ENCODE assay signal across 26 cellular contexts in the genomic region with DNA sequence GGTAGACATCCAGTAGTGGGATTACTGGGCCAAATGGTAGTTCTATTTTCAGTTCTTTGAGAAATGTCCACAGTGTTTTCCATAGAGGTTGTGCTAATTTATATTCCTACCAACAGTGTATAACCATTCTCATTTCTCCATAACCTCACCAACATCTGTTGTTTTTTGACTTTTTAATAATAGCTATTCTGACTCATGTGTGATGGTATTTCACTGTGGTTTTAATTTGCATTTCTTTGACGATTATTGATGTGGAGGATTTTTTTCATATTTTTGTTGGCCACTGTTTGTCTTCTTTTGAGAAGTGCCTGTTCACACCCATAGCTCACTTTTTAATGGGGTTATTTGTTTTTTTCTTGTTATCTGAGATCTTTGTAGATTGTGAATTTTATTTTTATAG.
DNase-seq lines count a peak whose midpoint lies in the region; ATAC-seq and TF ChIP-seq lines count a peak whose summit lies in the region.
"Had no signal": no experiment of that assay in that cellular context is flagged by ENCODE, and none has a peak within 500 bp of the region (broad histone marks: within the 10 kb centered on the region; RNA-seq: fewer than 3 reads in every experiment).

No MANE protein-coding gene starts in this region.

- no TSS peak for BruUV-seq in MCF 10A (replicated peaks; lab: Mats Ljungman, UMichigan)

- H3K27me3 Mint-ChIP-seq in MCF 10A (ENCODE audit: insufficient read depth, unreplicated experiment), result no peaks in the 10 kb centered on the region
- H3K27me3 Mint-ChIP-seq: stimulated activated memory B cell treated with anti-CD40 and anti-IgM and Interleukin-4, amounts not matched to agents 10 μg/mL and 1 μg/mL and 100 μg/mL, for 72 hours had no signal

- 38 to 43% methylated on average over 1 of the region's 1 CpG for WGBS in lower leg skin, 2 donors
- WGBS in smooth muscle cell (ENCODE audit: low lambda C conversion rate), result 88% methylated on average over 1 of the region's 1 CpG

- peaks cover 0 to 6% of the 10 kb centered on the region in 2 donors for H3K9me3 ChIP-seq in breast epithelium
- no peaks in the 10 kb centered on the region for H3K9me3 ChIP-seq in smooth muscle cell (replicated peaks; ENCODE audit: low read depth)
- H3K9me3 ChIP-seq: body of pancreas had no signal

- intact Hi-C loops in MCF 10A (cut with micrococcal nuclease) (no loop called here), breast epithelium (cut with DNase I; ENCODE audit: low total_unique reads) (no loop called here), lower leg skin (cut with DNase I; ENCODE audit: low total_unique reads) (no loop called here)

- H3K9me3 Mint-ChIP-seq in MCF 10A (ENCODE audit: unreplicated experiment), result peaks cover 19% of the 10 kb centered on the region
- H3K9me3 Mint-ChIP-seq: activated CD4-positive, alpha-beta T cell treated with anti-CD3 and anti-CD28 coated beads, Interleukin-2, amount 10 ng/mL, durations not matched to agents 7 days and 5 days; T-helper 2 cell treated with Interferon-gamma antibody and Interleukin-4, amounts not matched to agents 5 μg/mL and 100 μg/mL, for 36 hours had no signal

- H3K4me2 ChIP-seq in smooth muscle cell, result no peak overlapping the region
- H3K4me2 ChIP-seq: SK-N-SH had no signal

- POLR2A ChIA-PET in MCF 10A (lab: Yijun Ruan, JAX), result no interaction called here

- no peaks in the 10 kb centered on the region for H3K79me2 ChIP-seq in smooth muscle cell (ENCODE audit: low read depth)

- no peak overlapping the region for H2AFZ ChIP-seq in smooth muscle cell (ENCODE audit: low read depth)

- TF ChIP-seq CTCF in MCF 10A (IDR thresholded peaks at IDR 0.05; ENCODE audit: unreplicated experiment) (no peak), breast epithelium (IDR thresholded peaks at IDR 0.05) (no peak), fibroblast of villous mesenchyme (IDR thresholded peaks at IDR 0.05; ENCODE audit: insufficient read depth, low read depth, low read length) (no peak), omental fat pad (IDR thresholded peaks at IDR 0.05) (no peak), lower leg skin (IDR thresholded peaks at IDR 0.05) (no peak), smooth muscle cell (IDR thresholded peaks at IDR 0.05; ENCODE audit: borderline replicate concordance, insufficient read depth, poor library complexity, severe bottlenecking) (no peak)

- H3K4me1 Mint-ChIP-seq in MCF 10A (ENCODE audit: insufficient read depth, unreplicated experiment), result no peaks in the 10 kb centered on the region
- H3K4me1 Mint-ChIP-seq: activated CD4-positive, alpha-beta T cell treated with anti-CD3 and anti-CD28 coated beads, Interleukin-2, amount 10 ng/mL, durations not matched to agents 7 days and 5 days; activated T-helper 17 cell treated with anti-CD3 and anti-CD28 coated beads, Interleukin-2, amount 50 U/mL, for 72 hours; stimulated activated memory B cell treated with anti-CD40 and anti-IgM and Interleukin-4, amounts not matched to agents 10 μg/mL and 1 μg/mL and 100 μg/mL, for 72 hours had no signal

- ATAC-seq in GM18873 (IDR thresholded peaks at IDR 0.05; ENCODE audit: low FRiP score, unreplicated experiment) (no peak), omental fat pad (ENCODE audit: low FRiP score) (no peak)
- ATAC-seq: activated T-helper 17 cell treated with anti-CD3 and anti-CD28 coated beads, Interleukin-2, amount 50 U/mL, for 72 hours; body of pancreas; left lung; stimulated activated memory B cell treated with anti-CD40 and anti-IgM and Interleukin-4, amounts not matched to agents 10 μg/mL and 1 μg/mL and 100 μg/mL, for 72 hours had no signal

- no peaks in the 10 kb centered on the region for H3K27me3 ChIP-seq in breast epithelium
- H3K27me3 ChIP-seq in smooth muscle cell (ENCODE audit: low read depth), result no peaks in the 10 kb centered on the region
- H3K27me3 ChIP-seq: body of pancreas, left lung had no signal

- H3F3A ChIP-seq in smooth muscle cell (ENCODE audit: low read depth), result no peaks in the 10 kb centered on the region

- no peaks in the 10 kb centered on the region for H3K4me1 ChIP-seq in breast epithelium
- H3K4me1 ChIP-seq in smooth muscle cell (ENCODE audit: low read depth), result no peaks in the 10 kb centered on the region
- H3K4me1 ChIP-seq: body of pancreas, left lung had no signal

- CTCF ChIA-PET in MCF 10A (lab: Yijun Ruan, JAX), result interaction anchor here (0.6 to 0.7 kb wide), 2 partner anchors 100 to 170 kb away, joined by 3 read pairs; no protein-coding TSS in a partner anchor

- H3K4me3 Mint-ChIP-seq in MCF 10A (ENCODE audit: unreplicated experiment), result no peak overlapping the region
- H3K4me3 Mint-ChIP-seq: activated CD4-positive, alpha-beta T cell treated with anti-CD3 and anti-CD28 coated beads, Interleukin-2, amount 10 ng/mL, durations not matched to agents 7 days and 5 days; activated naive CD8-positive, alpha-beta T cell; activated T-helper 17 cell treated with anti-CD3 and anti-CD28 coated beads, Interleukin-2, amount 50 U/mL, for 72 hours; stimulated activated memory B cell treated with anti-CD40 and anti-IgM and Interleukin-4, amounts not matched to agents 10 μg/mL and 1 μg/mL and 100 μg/mL, for 72 hours; T-helper 2 cell treated with Interferon-gamma antibody and Interleukin-4, amounts not matched to agents 5 μg/mL and 100 μg/mL, for 36 hours had no signal

- DNase-seq in MCF 10A (ENCODE audit: unreplicated experiment), result peak; percentile 10
- DNase-seq in breast epithelium (ENCODE audit: low spot score in 2 of 2), result no peak
- DNase-seq in astrocyte of the hippocampus (ENCODE audit: low read depth, low spot score), result peak; percentile 59
- peak; percentile 63 for DNase-seq in fibroblast of villous mesenchyme (ENCODE audit: low read depth)
- no peak for DNase-seq in omental fat pad (ENCODE audit: low spot score)
- DNase-seq in lower leg skin (ENCODE audit: low spot score in 2 of 2), result no peak
- no peak for DNase-seq in smooth muscle cell (lab: John Stamatoyannopoulos, UW; ENCODE audit: unreplicated experiment)
- DNase-seq: activated CD4-positive, alpha-beta T cell treated with anti-CD3 and anti-CD28 coated beads, Interleukin-2, amount 10 ng/mL, durations not matched to agents 7 days and 5 days; body of pancreas; COR-L47; DMS79; GOT3; left lung; midbrain; NCI-H2171 treated with DMSO at 0.1 percent for 48 hours; NCI-H69; RPMI8226; SK-N-SH; stimulated activated CD4-positive, alpha-beta T cell treated with anti-CD3 and anti-CD28 coated beads, Interleukin-1b, Interleukin-23, amount 100 ng/mL, for 48 hours had no signal

- H4K20me1 ChIP-seq in smooth muscle cell (ENCODE audit: low read depth), result no peaks in the 10 kb centered on the region

- H3K4me3 ChIP-seq in breast epithelium (no peak overlapping the region), fibroblast of villous mesenchyme (ENCODE audit: low read depth, low read length) (no peak overlapping the region), lower leg skin (ENCODE audit: low read depth, poor library complexity, severe bottlenecking) (no peak overlapping the region), smooth muscle cell (no peak overlapping the region)
- H3K4me3 ChIP-seq: body of pancreas, left lung had no signal

- no peaks in the 10 kb centered on the region for H3K36me3 ChIP-seq in breast epithelium
- no peaks in the 10 kb centered on the region for H3K36me3 ChIP-seq in smooth muscle cell (ENCODE audit: low read depth)
- H3K36me3 ChIP-seq: left lung had no signal

- TF ChIP-seq POLR2A in breast epithelium (IDR thresholded peaks at IDR 0.05) (no peak), lower leg skin (IDR thresholded peaks at IDR 0.05) (no peak)

- H3K27ac Mint-ChIP-seq in MCF 10A (ENCODE audit: low read depth, unreplicated experiment), result peak overlapping the region; percentile 47
- H3K27ac Mint-ChIP-seq: activated CD4-positive, alpha-beta T cell treated with anti-CD3 and anti-CD28 coated beads, Interleukin-2, amount 10 ng/mL, durations not matched to agents 7 days and 5 days; activated naive CD8-positive, alpha-beta T cell; activated T-helper 17 cell treated with anti-CD3 and anti-CD28 coated beads, Interleukin-2, amount 50 U/mL, for 72 hours; stimulated activated memory B cell treated with anti-CD40 and anti-IgM and Interleukin-4, amounts not matched to agents 10 μg/mL and 1 μg/mL and 100 μg/mL, for 72 hours; T-helper 2 cell treated with Interferon-gamma antibody and Interleukin-4, amounts not matched to agents 5 μg/mL and 100 μg/mL, for 36 hours had no signal

- H3K27ac ChIP-seq in breast epithelium, result no peak overlapping the region
- H3K27ac ChIP-seq in smooth muscle cell (ENCODE audit: low read depth), result no peak overlapping the region
- H3K27ac ChIP-seq: 22Rv1, body of pancreas, left lung, VCaP had no signal

- no peak overlapping the region for H3K9ac ChIP-seq in smooth muscle cell (ENCODE audit: low read depth)
- H3K9ac ChIP-seq: SK-N-SH had no signal

- H3K36me3 Mint-ChIP-seq in MCF 10A (ENCODE audit: insufficient read depth, unreplicated experiment), result no peaks in the 10 kb centered on the region
- H3K36me3 Mint-ChIP-seq: activated naive CD8-positive, alpha-beta T cell; stimulated activated memory B cell treated with anti-CD40 and anti-IgM and Interleukin-4, amounts not matched to agents 10 μg/mL and 1 μg/mL and 100 μg/mL, for 72 hours had no signal

Comparison
In these comparisons a context has a peak if more than half of its experiments do, and no peak if none do; other contexts are left out.
1. DNase-seq: peak in MCF 10A (single experiment), astrocyte of the hippocampus (single experiment) and fibroblast of villous mesenchyme (single experiment); none in breast epithelium (0 of 2), omental fat pad (single experiment), lower leg skin (0 of 2) and smooth muscle cell (single experiment).